ENCODE assay signal across 1 cellular context in the genomic region with DNA sequence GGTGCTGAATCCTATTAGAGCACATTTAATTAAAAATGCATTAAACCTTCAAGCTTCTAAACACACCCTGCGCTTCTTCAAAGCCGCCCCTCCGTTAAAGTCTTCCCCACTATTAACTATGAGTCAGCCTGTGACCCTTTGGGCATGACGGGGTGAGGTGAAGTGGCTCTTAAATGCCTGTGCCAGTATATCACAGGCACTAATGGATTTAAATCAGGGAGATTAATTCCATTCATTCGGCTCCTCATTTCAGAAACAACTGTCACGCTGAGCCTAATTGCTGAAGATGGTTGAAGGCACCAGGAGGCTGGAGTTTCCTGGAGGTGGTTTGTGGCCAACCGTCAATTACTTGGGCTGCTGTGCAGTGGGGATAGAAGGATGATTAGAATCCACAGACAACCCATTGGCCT.
TF ChIP-seq lines count a peak whose summit lies in the region.

No MANE protein-coding gene starts in this region.

TF ChIP-seq in K562, 482 proteins besides CTCF, POLR2A, EP300 and RAD21 (continued from another document):
- TF ChIP-seq, protein P1, sequence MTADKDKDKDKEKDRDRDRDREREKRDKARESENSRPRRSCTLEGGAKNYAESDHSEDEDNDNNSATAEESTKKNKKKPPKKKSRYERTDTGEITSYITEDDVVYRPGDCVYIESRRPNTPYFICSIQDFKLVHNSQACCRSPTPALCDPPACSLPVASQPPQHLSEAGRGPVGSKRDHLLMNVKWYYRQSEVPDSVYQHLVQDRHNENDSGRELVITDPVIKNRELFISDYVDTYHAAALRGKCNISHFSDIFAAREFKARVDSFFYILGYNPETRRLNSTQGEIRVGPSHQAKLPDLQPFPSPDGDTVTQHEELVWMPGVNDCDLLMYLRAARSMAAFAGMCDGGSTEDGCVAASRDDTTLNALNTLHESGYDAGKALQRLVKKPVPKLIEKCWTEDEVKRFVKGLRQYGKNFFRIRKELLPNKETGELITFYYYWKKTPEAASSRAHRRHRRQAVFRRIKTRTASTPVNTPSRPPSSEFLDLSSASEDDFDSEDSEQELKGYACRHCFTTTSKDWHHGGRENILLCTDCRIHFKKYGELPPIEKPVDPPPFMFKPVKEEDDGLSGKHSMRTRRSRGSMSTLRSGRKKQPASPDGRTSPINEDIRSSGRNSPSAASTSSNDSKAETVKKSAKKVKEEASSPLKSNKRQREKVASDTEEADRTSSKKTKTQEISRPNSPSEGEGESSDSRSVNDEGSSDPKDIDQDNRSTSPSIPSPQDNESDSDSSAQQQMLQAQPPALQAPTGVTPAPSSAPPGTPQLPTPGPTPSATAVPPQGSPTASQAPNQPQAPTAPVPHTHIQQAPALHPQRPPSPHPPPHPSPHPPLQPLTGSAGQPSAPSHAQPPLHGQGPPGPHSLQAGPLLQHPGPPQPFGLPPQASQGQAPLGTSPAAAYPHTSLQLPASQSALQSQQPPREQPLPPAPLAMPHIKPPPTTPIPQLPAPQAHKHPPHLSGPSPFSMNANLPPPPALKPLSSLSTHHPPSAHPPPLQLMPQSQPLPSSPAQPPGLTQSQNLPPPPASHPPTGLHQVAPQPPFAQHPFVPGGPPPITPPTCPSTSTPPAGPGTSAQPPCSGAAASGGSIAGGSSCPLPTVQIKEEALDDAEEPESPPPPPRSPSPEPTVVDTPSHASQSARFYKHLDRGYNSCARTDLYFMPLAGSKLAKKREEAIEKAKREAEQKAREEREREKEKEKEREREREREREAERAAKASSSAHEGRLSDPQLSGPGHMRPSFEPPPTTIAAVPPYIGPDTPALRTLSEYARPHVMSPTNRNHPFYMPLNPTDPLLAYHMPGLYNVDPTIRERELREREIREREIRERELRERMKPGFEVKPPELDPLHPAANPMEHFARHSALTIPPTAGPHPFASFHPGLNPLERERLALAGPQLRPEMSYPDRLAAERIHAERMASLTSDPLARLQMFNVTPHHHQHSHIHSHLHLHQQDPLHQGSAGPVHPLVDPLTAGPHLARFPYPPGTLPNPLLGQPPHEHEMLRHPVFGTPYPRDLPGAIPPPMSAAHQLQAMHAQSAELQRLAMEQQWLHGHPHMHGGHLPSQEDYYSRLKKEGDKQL (CRISPR knock-in tag; IDR thresholded peaks at IDR 0.05; ENCODE audit: borderline replicate concordance), result no peak
- no peak for TF ChIP-seq TCF3 (CRISPR knock-in tag; IDR thresholded peaks at IDR 0.05)
TF ChIP-seq in K562: peak in this region for 0.
